ENCODE assay signal across 8 cellular contexts in the genomic region with DNA sequence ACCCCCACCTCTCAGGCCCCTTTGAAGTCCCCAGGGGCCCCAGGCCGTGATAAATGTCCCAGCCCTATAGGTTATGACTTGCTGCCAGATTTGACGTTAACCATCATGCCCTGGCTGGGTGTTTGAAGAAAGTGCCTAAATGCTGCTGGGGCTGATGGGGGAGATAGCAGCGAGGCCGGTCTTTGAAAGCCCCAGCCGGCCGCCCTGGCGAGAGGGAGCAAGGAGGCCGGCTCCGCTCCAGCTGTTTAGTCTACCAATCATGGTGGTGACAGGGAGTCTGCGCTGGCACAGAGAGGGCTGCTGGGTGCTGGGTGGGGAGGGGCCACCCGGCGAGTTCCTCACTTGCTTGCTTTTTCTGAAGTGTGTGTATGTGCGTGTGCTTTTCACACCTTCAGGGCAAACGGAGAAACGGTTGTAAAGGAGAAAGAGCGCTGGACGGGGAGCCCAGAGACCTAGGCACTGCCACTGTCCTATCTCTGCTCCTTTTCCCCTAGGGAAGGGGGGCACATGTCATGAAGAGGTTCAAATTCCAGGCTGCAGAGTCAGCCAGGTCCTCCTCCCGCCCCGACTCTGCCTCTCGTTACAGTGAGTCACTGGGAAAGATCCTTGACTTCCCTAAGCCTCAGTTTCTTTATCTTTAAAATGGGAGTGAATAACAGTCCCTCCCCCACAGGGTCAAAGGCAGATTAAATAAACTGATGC.
DNase-seq lines count a peak whose midpoint lies in the region; ATAC-seq and TF ChIP-seq lines count a peak whose summit lies in the region.

No MANE protein-coding gene starts in this region.

- POLR2A ChIA-PET in SK-N-SH (lab: Yijun Ruan, JAX): interaction anchor here (0.6 to 2.2 kb wide), 7 partner anchors 76 to 140 kb away, joined by 3 to 16 read pairs (median 5); no protein-coding TSS in a partner anchor

- H3K4me3 Mint-ChIP-seq in activated T-cell treated with anti-CD3 and anti-CD28 coated beads, Interleukin-2, amount 50 U/mL, for 72 hours: no peak overlapping the region

- H3K4me1 Mint-ChIP-seq in activated T-cell treated with anti-CD3 and anti-CD28 coated beads, Interleukin-2, amount 50 U/mL, for 72 hours (ENCODE audit: low read depth): no peaks in the 10 kb centered on the region

- TF ChIP-seq EP300 in SK-N-SH (IDR thresholded peaks at IDR 0.05; ENCODE audit: borderline replicate concordance in 1 of 2, low read depth in 1 of 2, low read length in 1 of 2): peak; percentile 15 to 98; a peak in 2 of 4 replicates

- TF ChIP-seq RAD21 in SK-N-SH (IDR thresholded peaks at IDR 0.05; ENCODE audit: low read length): no peak; the same call in 1 of the 2 replicates

- no peaks in the 10 kb centered on the region; the same call in 1 of the 2 replicates for H3K27me3 ChIP-seq in SK-N-SH (ENCODE audit: insufficient read depth)

- intact Hi-C loops in left cardiac atrium (cut with DNase I): no loop called here

- H3K9ac ChIP-seq in SK-N-SH: no peak overlapping the region

- no peak for TF ChIP-seq CTCF in GM12865 (IDR thresholded peaks at IDR 0.05; ENCODE audit: insufficient read depth, low read depth, low read length, missing control alignments)
- no peak for TF ChIP-seq CTCF in SK-N-SH (IDR thresholded peaks at IDR 0.05)

- no peaks in the 10 kb centered on the region for H3K9me3 Mint-ChIP-seq in activated T-cell treated with anti-CD3 and anti-CD28 coated beads, Interleukin-2, amount 50 U/mL, for 72 hours

- no peak overlapping the region; the same call in 1 of the 2 replicates for H2AFZ ChIP-seq in SK-N-SH (ENCODE audit: low read depth)

- 13% methylated on average over 20 of the region's 20 CpGs for WGBS in SK-N-SH (ENCODE audit: low lambda C conversion rate)

- H3K36me3 ChIP-seq in SK-N-SH (replicated peaks in 1 of 2; ENCODE audit: control insufficient read depth in 1 of 2, insufficient read depth in 2 of 2, low read length in 1 of 2): no peaks in the 10 kb centered on the region

- H3F3A ChIP-seq in SK-N-SH (replicated peaks; ENCODE audit: insufficient read depth): no peaks in the 10 kb centered on the region

- no peaks in the 10 kb centered on the region for H3K9me3 ChIP-seq in SK-N-SH

- H3K4me2 ChIP-seq in SK-N-SH: peak overlapping the region; percentile 71

- DNase-seq in GM12865 (ENCODE audit: low read depth) (peak; percentile 17), SK-N-SH (peak; percentile 91), left cardiac atrium (peak; percentile 38), renal cortical epithelial cell (ENCODE audit: low read depth) (peak; percentile 32), AML-193 (lab: John Stamatoyannopoulos, UW) (no peak), DMS153 (lab: John Stamatoyannopoulos, UW) (no peak)
- DNase-seq in activated T-cell treated with anti-CD3 and anti-CD28 coated beads, Interleukin-2, amount 50 U/mL, for 72 hours: no peak

- ATAC-seq in left cardiac atrium (peak; percentile 84 to 86), HG03108 (IDR thresholded peaks at IDR 0.05; ENCODE audit: unreplicated experiment) (no peak)
- ATAC-seq in activated T-cell treated with anti-CD3 and anti-CD28 coated beads, Interleukin-2, amount 50 U/mL, for 72 hours (replicated peaks in 1 of 2): no peak

- H3K36me3 Mint-ChIP-seq in activated T-cell treated with anti-CD3 and anti-CD28 coated beads, Interleukin-2, amount 50 U/mL, for 72 hours (ENCODE audit: insufficient read depth in 2 of 2): no peaks in the 10 kb centered on the region

- CTCF ChIA-PET in SK-N-SH (lab: Yijun Ruan, JAX): interaction anchor here (0.7 to 3.6 kb wide), 9 partner anchors 31 to 142 kb away, joined by 3 to 24 read pairs (median 4); no protein-coding TSS in a partner anchor

- H3K4me3 ChIP-seq in GM12865 (ENCODE audit: low read depth, low read length) (no peak overlapping the region), SK-N-SH (ENCODE audit: low read depth in 2 of 2, low read length in 1 of 2) (peak overlapping the region; percentile 20 to 46; a peak in 2 of 4 replicates)

- no peak overlapping the region for H3K27ac Mint-ChIP-seq in activated T-cell treated with anti-CD3 and anti-CD28 coated beads, Interleukin-2, amount 50 U/mL, for 72 hours

- H3K9me2 ChIP-seq in SK-N-SH: no peaks in the 10 kb centered on the region

- H3K27ac ChIP-seq in SK-N-SH (ENCODE audit: low read depth in 2 of 2, low read length in 1 of 2): peak overlapping the region in 1 of 2 experiments; percentile 85; a peak in 2 of 4 replicates

- H3K4me1 ChIP-seq in SK-N-SH (ENCODE audit: control insufficient read depth in 1 of 2, insufficient read depth in 2 of 2, low read depth in 1 of 2, low read length in 1 of 2): peaks cover 5 to 49% of the 10 kb centered on the region in 2 experiments; a peak in 2 of 4 replicates

- H4K20me1 ChIP-seq in SK-N-SH (ENCODE audit: insufficient read depth): no peaks in the 10 kb centered on the region

- H3K79me2 ChIP-seq in SK-N-SH (ENCODE audit: insufficient read depth): no peaks in the 10 kb centered on the region

- peaks cover 67% of the 10 kb centered on the region for H3K27me3 Mint-ChIP-seq in activated T-cell treated with anti-CD3 and anti-CD28 coated beads, Interleukin-2, amount 50 U/mL, for 72 hours (ENCODE audit: low read depth)

TF ChIP-seq in SK-N-SH, 30 proteins besides CTCF, POLR2A, EP300 and RAD21 (continues in another document):
- TF ChIP-seq TAF1 (IDR thresholded peaks at IDR 0.05; ENCODE audit: borderline replicate concordance, low read depth, low read length): no peak
- TF ChIP-seq SIN3A (IDR thresholded peaks at IDR 0.05; ENCODE audit: borderline replicate concordance, low read depth, low read length): peak; percentile 13; the same call in 1 of the 2 replicates
- TF ChIP-seq, protein P1, sequence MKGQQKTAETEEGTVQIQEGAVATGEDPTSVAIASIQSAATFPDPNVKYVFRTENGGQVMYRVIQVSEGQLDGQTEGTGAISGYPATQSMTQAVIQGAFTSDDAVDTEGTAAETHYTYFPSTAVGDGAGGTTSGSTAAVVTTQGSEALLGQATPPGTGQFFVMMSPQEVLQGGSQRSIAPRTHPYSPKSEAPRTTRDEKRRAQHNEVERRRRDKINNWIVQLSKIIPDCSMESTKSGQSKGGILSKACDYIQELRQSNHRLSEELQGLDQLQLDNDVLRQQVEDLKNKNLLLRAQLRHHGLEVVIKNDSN (IDR thresholded peaks at IDR 0.05; ENCODE audit: borderline replicate concordance, low read depth): no peak
- no peak for TF ChIP-seq EZH2phosphoT487 (IDR thresholded peaks at IDR 0.05; ENCODE audit: borderline replicate concordance, low read depth)
- TF ChIP-seq, protein P2, sequence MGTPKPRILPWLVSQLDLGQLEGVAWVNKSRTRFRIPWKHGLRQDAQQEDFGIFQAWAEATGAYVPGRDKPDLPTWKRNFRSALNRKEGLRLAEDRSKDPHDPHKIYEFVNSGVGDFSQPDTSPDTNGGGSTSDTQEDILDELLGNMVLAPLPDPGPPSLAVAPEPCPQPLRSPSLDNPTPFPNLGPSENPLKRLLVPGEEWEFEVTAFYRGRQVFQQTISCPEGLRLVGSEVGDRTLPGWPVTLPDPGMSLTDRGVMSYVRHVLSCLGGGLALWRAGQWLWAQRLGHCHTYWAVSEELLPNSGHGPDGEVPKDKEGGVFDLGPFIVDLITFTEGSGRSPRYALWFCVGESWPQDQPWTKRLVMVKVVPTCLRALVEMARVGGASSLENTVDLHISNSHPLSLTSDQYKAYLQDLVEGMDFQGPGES (IDR thresholded peaks at IDR 0.05; ENCODE audit: low read depth, low read length): no peak
- peak; percentile 84 for TF ChIP-seq RCOR1 (IDR thresholded peaks at IDR 0.05; ENCODE audit: low read length)
- TF ChIP-seq TCF12 (IDR thresholded peaks at IDR 0.05): peak; percentile 63
- TF ChIP-seq NRF1 (IDR thresholded peaks at IDR 0.05; ENCODE audit: low read depth, low read length): peak; percentile 55; the same call in 1 of the 2 replicates
- TF ChIP-seq CHD2 (IDR thresholded peaks at IDR 0.05; ENCODE audit: low read length, partially characterized antibody): peak; percentile 75
- no peak for TF ChIP-seq FOXM1 (IDR thresholded peaks at IDR 0.05; ENCODE audit: low read depth)
- no peak for TF ChIP-seq TEAD4 (IDR thresholded peaks at IDR 0.05; ENCODE audit: borderline replicate concordance, insufficient read depth)
- TF ChIP-seq, protein P3, sequence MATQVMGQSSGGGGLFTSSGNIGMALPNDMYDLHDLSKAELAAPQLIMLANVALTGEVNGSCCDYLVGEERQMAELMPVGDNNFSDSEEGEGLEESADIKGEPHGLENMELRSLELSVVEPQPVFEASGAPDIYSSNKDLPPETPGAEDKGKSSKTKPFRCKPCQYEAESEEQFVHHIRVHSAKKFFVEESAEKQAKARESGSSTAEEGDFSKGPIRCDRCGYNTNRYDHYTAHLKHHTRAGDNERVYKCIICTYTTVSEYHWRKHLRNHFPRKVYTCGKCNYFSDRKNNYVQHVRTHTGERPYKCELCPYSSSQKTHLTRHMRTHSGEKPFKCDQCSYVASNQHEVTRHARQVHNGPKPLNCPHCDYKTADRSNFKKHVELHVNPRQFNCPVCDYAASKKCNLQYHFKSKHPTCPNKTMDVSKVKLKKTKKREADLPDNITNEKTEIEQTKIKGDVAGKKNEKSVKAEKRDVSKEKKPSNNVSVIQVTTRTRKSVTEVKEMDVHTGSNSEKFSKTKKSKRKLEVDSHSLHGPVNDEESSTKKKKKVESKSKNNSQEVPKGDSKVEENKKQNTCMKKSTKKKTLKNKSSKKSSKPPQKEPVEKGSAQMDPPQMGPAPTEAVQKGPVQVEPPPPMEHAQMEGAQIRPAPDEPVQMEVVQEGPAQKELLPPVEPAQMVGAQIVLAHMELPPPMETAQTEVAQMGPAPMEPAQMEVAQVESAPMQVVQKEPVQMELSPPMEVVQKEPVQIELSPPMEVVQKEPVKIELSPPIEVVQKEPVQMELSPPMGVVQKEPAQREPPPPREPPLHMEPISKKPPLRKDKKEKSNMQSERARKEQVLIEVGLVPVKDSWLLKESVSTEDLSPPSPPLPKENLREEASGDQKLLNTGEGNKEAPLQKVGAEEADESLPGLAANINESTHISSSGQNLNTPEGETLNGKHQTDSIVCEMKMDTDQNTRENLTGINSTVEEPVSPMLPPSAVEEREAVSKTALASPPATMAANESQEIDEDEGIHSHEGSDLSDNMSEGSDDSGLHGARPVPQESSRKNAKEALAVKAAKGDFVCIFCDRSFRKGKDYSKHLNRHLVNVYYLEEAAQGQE (IDR thresholded peaks at IDR 0.05; ENCODE audit: low read depth, low read length): 0 out of 2 replicates have a peak, but pooled peaks have one; percentile 7
- TF ChIP-seq NFIC (IDR thresholded peaks at IDR 0.05; ENCODE audit: borderline replicate concordance): no peak
- peak; percentile 100 for TF ChIP-seq GATA2 (CRISPR knock-in tag; IDR thresholded peaks at IDR 0.05)
- TF ChIP-seq RXRA (IDR thresholded peaks at IDR 0.05; ENCODE audit: borderline replicate concordance, low read depth): 0 out of 2 replicates have a peak, but pooled peaks have one; percentile 6

Comparison
In these comparisons a context has a peak if more than half of its experiments do, and no peak if none do; other contexts are left out.
1. DNase-seq: peak in GM12865 (single experiment), SK-N-SH (single experiment), left cardiac atrium (single experiment) and renal cortical epithelial cell (single experiment); none in AML-193 (0 of 2), DMS153 (single experiment) and activated T-cell treated with anti-CD3 and anti-CD28 coated beads, Interleukin-2, amount 50 U/mL, for 72 hours (0 of 2).
2. ATAC-seq: peak in left cardiac atrium (2 of 2); none in HG03108 (single experiment) and activated T-cell treated with anti-CD3 and anti-CD28 coated beads, Interleukin-2, amount 50 U/mL, for 72 hours (0 of 2).